ENCODE assay signal across 26 cellular contexts in genomic region chr19:15506074-15506565, GRCh38. TPM values are rescaled to one million over a fixed set of nuclear protein-coding genes. Genes with fewer than 3 reads are reported as not detected.
"Had no signal": no experiment of that assay in that cellular context is flagged by ENCODE, and none has a peak within 500 bp of the region (broad histone marks: within the 10 kb centered on the region; RNA-seq: fewer than 3 reads in every experiment).

No MANE protein-coding gene starts in this region.

- H3K36me3 Mint-ChIP-seq: activated CD4-positive, alpha-beta memory T cell treated with anti-CD3 and anti-CD28 coated beads for 36 hours; activated naive CD4-positive, alpha-beta T cell treated with anti-CD3 and anti-CD28 coated beads, Interleukin-2, amount 10 ng/mL, durations not matched to agents 7 days and 5 days; activated naive CD8-positive, alpha-beta T cell treated with anti-CD3 and anti-CD28 coated beads for 36 hours; WTC11 had no signal

- H3K27ac Mint-ChIP-seq: activated CD4-positive, alpha-beta memory T cell treated with anti-CD3 and anti-CD28 coated beads for 36 hours; activated naive CD4-positive, alpha-beta T cell treated with anti-CD3 and anti-CD28 coated beads, Interleukin-2, amount 10 ng/mL, durations not matched to agents 7 days and 5 days; activated naive CD8-positive, alpha-beta T cell treated with anti-CD3 and anti-CD28 coated beads for 36 hours; activated T-cell treated with anti-CD3 and anti-CD28 coated beads, Interleukin-2, amount 50 U/mL, for 72 hours; activated T-helper 2 cell treated with anti-CD3 and anti-CD28 coated beads, Interferon-gamma antibody, Interleukin-2, Interleukin-4, amounts not matched to agents 10 μg/mL and 5 μg/mL and 100 μg/mL, durations not matched to agents 14 hours and 24 hours and 36 hours; WTC11 had no signal

- H3K4me3 Mint-ChIP-seq: activated CD4-positive, alpha-beta memory T cell treated with anti-CD3 and anti-CD28 coated beads for 36 hours; activated naive CD4-positive, alpha-beta T cell treated with anti-CD3 and anti-CD28 coated beads, Interleukin-2, amount 10 ng/mL, durations not matched to agents 7 days and 5 days; activated naive CD8-positive, alpha-beta T cell treated with anti-CD3 and anti-CD28 coated beads for 36 hours; activated T-cell treated with anti-CD3 and anti-CD28 coated beads, Interleukin-2, amount 50 U/mL, for 72 hours; T-helper 17 cell; WTC11 had no signal

- DNase-seq: activated CD4-positive, alpha-beta memory T cell treated with anti-CD3 and anti-CD28 coated beads for 36 hours; activated CD4-positive, alpha-beta T cell treated with anti-CD3 and anti-CD28 coated beads for 48 hours; activated CD4-positive, CD25-positive, alpha-beta regulatory T cell treated with anti-CD3 and anti-CD28 coated beads, Interleukin-2, amount 50 U/mL, for 72 hours; activated gamma-delta T cell treated with Interleukin-2 at 50 U/mL for 16 hours; activated naive CD4-positive, alpha-beta T cell treated with anti-CD3 and anti-CD28 coated beads, Interleukin-2, amount 10 ng/mL, durations not matched to agents 7 days and 5 days; activated naive CD8-positive, alpha-beta T cell treated with anti-CD3 and anti-CD28 coated beads for 36 hours; activated T-cell treated with anti-CD3 and anti-CD28 coated beads, Interleukin-2, amount 50 U/mL, for 72 hours; NCI-H1092; NCI-H1417; NCI-H1930; NCI-H2171; NCI-H2227 treated with DMSO at 0.1 percent for 48 hours; NCI-H510A; NCI-H526 treated with DMSO at 0.1 percent for 48 hours; NCI-H82; SIG-M5; T-helper 17 cell; T-helper 9 cell had no signal

- ATAC-seq: activated T-cell treated with anti-CD3 and anti-CD28 coated beads, Interleukin-2, amount 50 U/mL, for 72 hours; T-helper 17 cell; WTC11 had no signal

- H3K27ac ChIP-seq: KMS-11 had no signal

- H3K9me3 Mint-ChIP-seq: activated CD4-positive, alpha-beta memory T cell treated with anti-CD3 and anti-CD28 coated beads for 36 hours; activated naive CD4-positive, alpha-beta T cell treated with anti-CD3 and anti-CD28 coated beads, Interleukin-2, amount 10 ng/mL, durations not matched to agents 7 days and 5 days; activated naive CD8-positive, alpha-beta T cell treated with anti-CD3 and anti-CD28 coated beads for 36 hours; activated T-cell treated with anti-CD3 and anti-CD28 coated beads, Interleukin-2, amount 50 U/mL, for 72 hours; activated T-helper 2 cell treated with anti-CD3 and anti-CD28 coated beads, Interferon-gamma antibody, Interleukin-2, Interleukin-4, amounts not matched to agents 10 μg/mL and 5 μg/mL and 100 μg/mL, durations not matched to agents 14 hours and 24 hours and 36 hours had no signal

RNA-seq across cellular contexts. Expression of gene CYP4F22, which starts 2.2 kb away (rescaled TPM):
- total RNA-seq: cardiac septum, MCF 10A, OCI-LY7, RPMI7951 had no signal

RNA-seq across cellular contexts. Expression of gene PGLYRP2, which starts 26.8 kb away (rescaled TPM):
- total RNA-seq: activated CD8-positive, alpha-beta memory T cell treated with anti-CD3 and anti-CD28 coated beads for 36 hours; activated naive CD8-positive, alpha-beta T cell treated with anti-CD3 and anti-CD28 coated beads for 36 hours; activated T-helper 2 cell treated with anti-CD3 and anti-CD28 coated beads, Interferon-gamma antibody, Interleukin-2, Interleukin-4, amounts not matched to agents 10 μg/mL and 5 μg/mL and 100 μg/mL, durations not matched to agents 14 hours and 24 hours and 36 hours; cardiac septum; MCF 10A; OCI-LY7; RPMI7951; T-helper 17 cell; WTC11 had no signal

RNA-seq across cellular contexts. Expression of gene RASAL3, which starts 41.8 kb away (rescaled TPM):
- total RNA-seq: MCF 10A had no signal
